ENCODE assay signal across 8 cellular contexts in genomic region chr19:10315335-10316214, GRCh38. TPM values are rescaled to one million over a fixed set of nuclear protein-coding genes. Genes with fewer than 3 reads are reported as not detected.
DNase-seq lines count a peak whose midpoint lies in the region; ATAC-seq and TF ChIP-seq lines count a peak whose summit lies in the region.

Gene FDX2, minus strand, starts transcription at chr19:10316015. Its CDS starts 19 bp downstream, at chr19:10315996.

- BruUV-seq in IMR-90 (replicated peaks; lab: Mats Ljungman, UMichigan): no TSS peak

- TF ChIP-seq POLR2A in IMR-90 (IDR thresholded peaks at IDR 0.05; ENCODE audit: low read depth, low read length): no peak

- peak within 1 kb of the TSS; percentile 84 for H4K5ac ChIP-seq in IMR-90 (ENCODE audit: low read depth, low read length)

- no peak for TF ChIP-seq CTCF in AG04449 (IDR thresholded peaks at IDR 0.05; ENCODE audit: insufficient read depth, low read length, missing control alignments)
- no peak for TF ChIP-seq CTCF in IMR-90 (conservative IDR thresholded peaks at IDR 0.05; ENCODE audit: low read depth, low read length)

- H3K27me3 ChIP-seq in IMR-90 (ENCODE audit: control insufficient read depth, insufficient read depth, low read length) (no peaks in the 10 kb centered on the region), esophagus (ENCODE audit: control insufficient read depth in 1 of 2, insufficient read depth in 2 of 2, low read length in 2 of 2) (no peaks in the 10 kb centered on the region), muscle layer of colon (ENCODE audit: control insufficient read depth in 1 of 2, insufficient read depth in 2 of 2, low read length in 2 of 2) (no peaks in the 10 kb centered on the region)

- H2BK15ac ChIP-seq in IMR-90 (ENCODE audit: low read depth, low read length): peak within 1 kb of the TSS; percentile 59; the same call in 1 of the 3 replicates

- peak within 1 kb of the TSS; percentile 86 for H3K4ac ChIP-seq in IMR-90 (ENCODE audit: low read depth, low read length)

- WGBS in IMR-90 (ENCODE audit: extremely low coverage in 2 of 2, insufficient read length in 1 of 2), 2 experiments: 2% methylated on average over 14 of the region's 55 CpGs; no CpG with 5 or more reads in 1 of the 2 experiments
- 1% methylated on average over 39 to 55 of the region's 55 CpGs for WGBS in esophagus, 2 donors

- peak within 1 kb of the TSS; percentile 93 for H2AFZ ChIP-seq in IMR-90 (replicated peaks; ENCODE audit: low read length, poor library complexity)

- peak within 1 kb of the TSS; percentile 10; the same call in 1 of the 2 replicates for H3K18ac ChIP-seq in IMR-90 (ENCODE audit: low read depth, low read length)

- H4K8ac ChIP-seq in IMR-90 (ENCODE audit: low read depth in 2 of 2, low read length in 2 of 2): peak within 1 kb of the TSS; percentile 85 to 95

- TF ChIP-seq RAD21 in IMR-90 (IDR thresholded peaks at IDR 0.05; ENCODE audit: low read length): no peak

- peak within 1 kb of the TSS; percentile 84 for H4K91ac ChIP-seq in IMR-90 (ENCODE audit: insufficient read depth, low read depth, low read length)

- peak within 1 kb of the TSS; percentile 89 for H3K14ac ChIP-seq in IMR-90 (replicated peaks; ENCODE audit: low read depth, low read length)

- in situ Hi-C loops in IMR-90 (cut with MboI; ENCODE audit: low sequenced_read_pairs): no loop called here

- POLR2A ChIA-PET in AG04449 (lab: Yijun Ruan, JAX): no interaction called here
- POLR2A ChIA-PET in IMR-90 (lab: Charles Lee; ENCODE audit: unreplicated experiment): no interaction called here

- no peak within 1 kb of the TSS for H2BK20ac ChIP-seq in IMR-90 (ENCODE audit: low read depth, low read length)

- H3K56ac ChIP-seq in IMR-90 (ENCODE audit: extremely low read depth, insufficient read depth, low read length): peak within 1 kb of the TSS; percentile 67

- no peak for DNase-seq in AG04449 (ENCODE audit: low read depth, low spot score)
- DNase-seq in IMR-90: peak; percentile 67
- DNase-seq in OCI-M2 (lab: John Stamatoyannopoulos, UW; ENCODE audit: unreplicated experiment): peak; percentile 99
- peak; percentile 92 for DNase-seq in activated T-cell treated with anti-CD3 and anti-CD28 coated beads, Interleukin-2, amount 50 U/mL, for 1 hour
- peak; percentile 97 for DNase-seq in stimulated activated CD8-positive, alpha-beta memory T cell treated with anti-CD3 and anti-CD28 coated beads, Interleukin-4, amount 100 ng/mL, for 48 hours

- CTCF ChIA-PET in AG04449 (lab: Yijun Ruan, JAX): interaction anchor here (0.7 to 2.2 kb wide), 6 partner anchors 10 to 101 kb away, joined by 3 to 10 read pairs (median 6); no protein-coding TSS in a partner anchor
- CTCF ChIA-PET in IMR-90 (lab: Yijun Ruan, JAX): no interaction called here

- ATAC-seq in GM19035 (IDR thresholded peaks at IDR 0.05; ENCODE audit: unreplicated experiment) (peak; percentile 83), IMR-90 (ENCODE audit: low read depth) (peak; percentile 93)

- peaks cover 12% of the 10 kb centered on the region; the same call in 1 of the 2 replicates for H3K9me1 ChIP-seq in IMR-90 (ENCODE audit: insufficient read depth, low read length)

- intact Hi-C loops in IMR-90 (cut with micrococcal nuclease): loop anchor here (1.0 kb wide), 2 partner anchors 18 to 46 kb away; partner anchors contain the start of gene RAVER1

- H2AK5ac ChIP-seq in IMR-90 (ENCODE audit: low read depth, low read length): peak within 1 kb of the TSS; percentile 94

- dilution Hi-C loops in IMR-90 (cut with HindIII; ENCODE audit: low sequenced_read_pairs, unreplicated experiment): no loop called here

- peak within 1 kb of the TSS; percentile 89 for H3K23ac ChIP-seq in IMR-90 (ENCODE audit: low read depth, low read length)

- H3K4me1 ChIP-seq in IMR-90 (ENCODE audit: control insufficient read depth, insufficient read depth, low read length): no peaks in the 10 kb centered on the region
- peaks cover 0 to 2% of the 10 kb centered on the region in 2 donors for H3K4me1 ChIP-seq in esophagus (ENCODE audit: control insufficient read depth in 2 of 2, insufficient read depth in 2 of 2, low read length in 1 of 2)
- H3K4me1 ChIP-seq in muscle layer of colon (ENCODE audit: insufficient read depth, low read length): peaks cover 13% of the 10 kb centered on the region

- H3K36me3 ChIP-seq in IMR-90 (ENCODE audit: control insufficient read depth, insufficient read depth, low read length): peaks cover 29% of the 10 kb centered on the region
- H3K36me3 ChIP-seq in esophagus (ENCODE audit: control insufficient read depth in 2 of 2, insufficient read depth in 2 of 2, low read length in 1 of 2): peaks cover 4 to 22% of the 10 kb centered on the region in 2 donors
- peaks cover 23% of the 10 kb centered on the region for H3K36me3 ChIP-seq in muscle layer of colon (ENCODE audit: insufficient read depth, low read length)

- peak within 1 kb of the TSS; percentile 84 for H3K9ac ChIP-seq in IMR-90 (ENCODE audit: low read depth, low read length)
- peak within 1 kb of the TSS; percentile 53 for H3K9ac ChIP-seq in muscle layer of colon (ENCODE audit: low read length)

- peak within 1 kb of the TSS; percentile 96 for H2AK9ac ChIP-seq in IMR-90 (replicated peaks; ENCODE audit: low read depth, low read length, poor library complexity)

- H3K27ac ChIP-seq in IMR-90 (ENCODE audit: insufficient read depth, low read length): peak within 1 kb of the TSS; percentile 45
- peak within 1 kb of the TSS; percentile 19 to 59 for H3K27ac ChIP-seq in esophagus (ENCODE audit: low read depth in 2 of 2, low read length in 1 of 2)
- peak within 1 kb of the TSS; percentile 68 for H3K27ac ChIP-seq in muscle layer of colon (ENCODE audit: low read depth, low read length)

- H3K4me2 ChIP-seq in IMR-90 (ENCODE audit: low read depth, low read length): peak within 1 kb of the TSS; percentile 99

- H3K4me3 ChIP-seq in AG04449 (ENCODE audit: low read depth, low read length) (peak within 1 kb of the TSS; percentile 80), IMR-90 (ENCODE audit: insufficient read depth, low read depth, low read length) (peak within 1 kb of the TSS; percentile 58), esophagus (ENCODE audit: low read depth in 1 of 2, low read length in 2 of 2) (peak within 1 kb of the TSS; percentile 68 to 88), muscle layer of colon (ENCODE audit: low read depth in 1 of 2, low read length in 2 of 2) (peak within 1 kb of the TSS; percentile 77 to 95)

- H2BK5ac ChIP-seq in IMR-90 (ENCODE audit: low read depth, low read length, poor library complexity, severe bottlenecking): peak within 1 kb of the TSS; percentile 30

- H3K9me3 ChIP-seq in IMR-90 (ENCODE audit: control insufficient read depth, insufficient read depth, low read length) (no peaks in the 10 kb centered on the region), esophagus (ENCODE audit: control insufficient read depth in 2 of 2, insufficient read depth in 1 of 2, low read depth in 1 of 2, low read length in 1 of 2) (no peaks in the 10 kb centered on the region), muscle layer of colon (ENCODE audit: low read length) (no peaks in the 10 kb centered on the region)

- no peaks in the 10 kb centered on the region for H4K20me1 ChIP-seq in IMR-90 (ENCODE audit: insufficient read depth, low read length)

- peaks cover 14 to 19% of the 10 kb centered on the region in 2 experiments for H3K79me1 ChIP-seq in IMR-90 (ENCODE audit: low read depth in 1 of 2, low read length in 2 of 2)

- peak within 1 kb of the TSS; percentile 9; the same call in 1 of the 2 replicates for H2BK120ac ChIP-seq in IMR-90 (ENCODE audit: low read depth, low read length)

TF ChIP-seq in IMR-90, 13 proteins besides CTCF, POLR2A, EP300 and RAD21:
- TF ChIP-seq, protein P1, sequence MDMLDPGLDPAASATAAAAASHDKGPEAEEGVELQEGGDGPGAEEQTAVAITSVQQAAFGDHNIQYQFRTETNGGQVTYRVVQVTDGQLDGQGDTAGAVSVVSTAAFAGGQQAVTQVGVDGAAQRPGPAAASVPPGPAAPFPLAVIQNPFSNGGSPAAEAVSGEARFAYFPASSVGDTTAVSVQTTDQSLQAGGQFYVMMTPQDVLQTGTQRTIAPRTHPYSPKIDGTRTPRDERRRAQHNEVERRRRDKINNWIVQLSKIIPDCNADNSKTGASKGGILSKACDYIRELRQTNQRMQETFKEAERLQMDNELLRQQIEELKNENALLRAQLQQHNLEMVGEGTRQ (IDR thresholded peaks at IDR 0.05; ENCODE audit: low read depth, low read length): peak; percentile 98
- TF ChIP-seq ELK1 (IDR thresholded peaks at IDR 0.05; ENCODE audit: borderline replicate concordance, low read depth, low read length): no peak
- no peak for TF ChIP-seq CEBPB (IDR thresholded peaks at IDR 0.05; ENCODE audit: low read depth, low read length)
- TF ChIP-seq BHLHE40 (IDR thresholded peaks at IDR 0.05; ENCODE audit: low read depth, low read length): peak; percentile 61; the same call in 1 of the 2 replicates
- TF ChIP-seq MXI1 (IDR thresholded peaks at IDR 0.05; ENCODE audit: borderline replicate concordance, low read depth, low read length): peak; percentile 100
- no peak for TF ChIP-seq CHD1 (IDR thresholded peaks at IDR 0.05; ENCODE audit: low read depth, low read length)
- TF ChIP-seq RCOR1 (IDR thresholded peaks at IDR 0.05; ENCODE audit: insufficient replicate concordance, low read length): no peak
- TF ChIP-seq MAFK (IDR thresholded peaks at IDR 0.05; ENCODE audit: low read depth, low read length): no peak

RNA-seq across cellular contexts. Expression of gene FDX2, which starts in this region (rescaled TPM):
- 39.8 and 40.8 TPM in 2 replicates for total RNA-seq in IMR-90 (2012; rRNA removed)
- polyA plus RNA-seq in IMR-90 (2012; rRNA removed): 72.0 and 82.3 TPM in 2 replicates
- 124 and 216 TPM in 2 replicates for polyA plus RNA-seq in IMR-90 (2012; cell fraction: cytosol; rRNA removed)
- polyA plus RNA-seq in IMR-90 (2012; cell fraction: nucleus; rRNA removed; ENCODE audit: low replicate concordance): 37.1 and 117 TPM in 2 replicates
- 10 to 100 TPM; 18.3 to 18.5 TPM for polyA plus RNA-seq in esophagus
